In genomic region chr12:18482601-18483120, GRCh38 we compare ENCODE assay signal across 23 cellular contexts.
"Had no signal": no experiment of that assay in that cellular context is flagged by ENCODE, and none has a peak within 500 bp of the region (broad histone marks: within the 10 kb centered on the region; RNA-seq: fewer than 3 reads in every experiment).

No MANE protein-coding gene starts in this region.

- H3K4me1 Mint-ChIP-seq: natural killer cell; stimulated activated naive B cell treated with anti-CD40 and anti-IgM and Interleukin-4, amounts not matched to agents 10 μg/mL and 1 μg/mL and 100 μg/mL, for 72 hours had no signal

- ATAC-seq: esophagus mucosa; gastrocnemius medialis; left lung; natural killer cell; right lobe of liver; stimulated activated naive B cell treated with anti-CD40 and anti-IgM and Interleukin-4, amounts not matched to agents 10 μg/mL and 1 μg/mL and 100 μg/mL, for 72 hours had no signal

- H3K27ac Mint-ChIP-seq: dendritic cell treated with granulocyte-macrophage colony-stimulating factor and Interleukin-4, amounts not matched to agents 40 ng/mL and 50 ng/mL, for 4 days; endodermal cell; natural killer cell; progenitor cell of endocrine pancreas; stimulated activated naive B cell treated with anti-CD40 and anti-IgM and Interleukin-4, amounts not matched to agents 10 μg/mL and 1 μg/mL and 100 μg/mL, for 72 hours; stimulated activated naive CD8-positive, alpha-beta T cell treated with anti-CD3 and anti-CD28 coated beads, Interleukin-15, Interleukin-2, amounts not matched to agents 100 ng/mL and 50 ng/mL, for 24 hours had no signal

- H3K27me3 ChIP-seq: colonic mucosa, gastrocnemius medialis, left lung, right lobe of liver, tibial nerve, upper lobe of left lung had no signal

- H3K79me2 ChIP-seq: parathyroid adenoma had no signal

- H3K36me3 ChIP-seq: colonic mucosa, gastrocnemius medialis, left lung, right lobe of liver, thoracic aorta, tibial nerve, upper lobe of left lung had no signal

- H3K36me3 Mint-ChIP-seq: natural killer cell; stimulated activated naive B cell treated with anti-CD40 and anti-IgM and Interleukin-4, amounts not matched to agents 10 μg/mL and 1 μg/mL and 100 μg/mL, for 72 hours had no signal

- H3K4me3 Mint-ChIP-seq: dendritic cell treated with granulocyte-macrophage colony-stimulating factor and Interleukin-4, amounts not matched to agents 40 ng/mL and 50 ng/mL, for 4 days; endodermal cell; natural killer cell; stimulated activated naive B cell treated with anti-CD40 and anti-IgM and Interleukin-4, amounts not matched to agents 10 μg/mL and 1 μg/mL and 100 μg/mL, for 72 hours; stimulated activated naive CD8-positive, alpha-beta T cell treated with anti-CD3 and anti-CD28 coated beads, Interleukin-15, Interleukin-2, amounts not matched to agents 100 ng/mL and 50 ng/mL, for 24 hours had no signal

- H3K27ac ChIP-seq: colonic mucosa, epithelial cell of prostate, gastrocnemius medialis, left lung, parathyroid adenoma, right lobe of liver, thoracic aorta, tibial nerve, upper lobe of left lung had no signal

- H3K27me3 Mint-ChIP-seq: dendritic cell treated with granulocyte-macrophage colony-stimulating factor and Interleukin-4, amounts not matched to agents 40 ng/mL and 50 ng/mL, for 4 days; stimulated activated naive B cell treated with anti-CD40 and anti-IgM and Interleukin-4, amounts not matched to agents 10 μg/mL and 1 μg/mL and 100 μg/mL, for 72 hours; stimulated activated naive CD8-positive, alpha-beta T cell treated with anti-CD3 and anti-CD28 coated beads, Interleukin-15, Interleukin-2, amounts not matched to agents 100 ng/mL and 50 ng/mL, for 24 hours had no signal

- DNase-seq: effector CD8-positive, alpha-beta T cell; endodermal cell; foreskin fibroblast; gastrocnemius medialis; head of caudate nucleus; left lung; mammary epithelial cell; natural killer cell; right lobe of liver; small intestine; stimulated activated CD4-positive, alpha-beta T cell treated with anti-CD3 and anti-CD28 coated beads, Interleukin-15, amount 100 ng/mL, for 24 hours; stimulated activated CD4-positive, alpha-beta T cell treated with anti-CD3 and anti-CD28 coated beads, Interleukin-2, amount 100 ng/mL, for 48 hours; stimulated activated naive B cell treated with anti-CD40 and anti-IgM and Interleukin-4, amounts not matched to agents 10 μg/mL and 1 μg/mL and 100 μg/mL, for 72 hours; upper lobe of left lung had no signal

- H3K9ac ChIP-seq: parathyroid adenoma had no signal

- H3K9me3 Mint-ChIP-seq: dendritic cell treated with granulocyte-macrophage colony-stimulating factor and Interleukin-4, amounts not matched to agents 40 ng/mL and 50 ng/mL, for 4 days; endodermal cell had no signal

- H3K4me1 ChIP-seq: colonic mucosa, gastrocnemius medialis, left lung, parathyroid adenoma, right lobe of liver, tibial nerve, upper lobe of left lung had no signal

- H3K4me3 ChIP-seq: colonic mucosa, gastrocnemius medialis, left lung, right lobe of liver, thoracic aorta, tibial nerve, upper lobe of left lung had no signal
